22 cellular contexts compared by ENCODE assay signal in the genomic region with DNA sequence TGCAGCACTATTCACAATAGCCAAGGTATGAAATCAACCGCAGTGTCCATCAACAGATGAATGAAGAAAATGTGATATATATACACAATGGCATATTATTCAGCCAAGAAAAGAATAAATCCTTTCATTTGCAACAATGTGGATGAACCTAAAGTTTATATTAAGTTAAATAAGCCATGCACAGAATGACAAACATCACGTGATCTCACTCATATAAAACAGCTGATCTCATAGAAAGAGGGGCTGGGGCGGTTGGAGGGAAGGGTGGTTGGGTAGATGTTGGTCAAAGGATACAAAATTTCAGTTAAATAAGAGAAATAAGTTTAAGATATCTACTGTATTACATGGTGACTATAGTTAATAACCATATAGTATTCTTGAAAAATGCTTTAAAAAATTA.
DNase-seq lines count a peak whose midpoint lies in the region; ATAC-seq, FAIRE-seq and TF ChIP-seq lines count a peak whose summit lies in the region.
"Had no signal": no experiment of that assay in that cellular context is flagged by ENCODE, and none has a peak within 500 bp of the region (broad histone marks: within the 10 kb centered on the region; RNA-seq: fewer than 3 reads in every experiment).

No MANE protein-coding gene starts in this region.

- H3K9me1 ChIP-seq in K562 (ENCODE audit: control insufficient read depth, insufficient read depth, low read length): no peaks in the 10 kb centered on the region

- H3K9ac ChIP-seq in HepG2 (ENCODE audit: insufficient read depth, low read depth, low read length) (no peak overlapping the region), K562 (ENCODE audit: insufficient read depth in 1 of 2, low read depth in 2 of 2, low read length in 2 of 2) (no peak overlapping the region)
- H3K9ac ChIP-seq: BLaER1 treated with 17β-estradiol and CSF1 and Interleukin-3, amounts not matched to agents 10 nM and 100 nM had no signal

- no peaks in the 10 kb centered on the region for H3K36me3 ChIP-seq in HepG2 (replicated peaks in 1 of 2; ENCODE audit: control insufficient read depth in 1 of 2, insufficient read depth in 2 of 2, low read length in 2 of 2)
- H3K36me3 ChIP-seq in right lobe of liver: no peaks in the 10 kb centered on the region
- H3K36me3 ChIP-seq in K562 (ENCODE audit: control insufficient read depth, insufficient read depth, low read length): no peaks in the 10 kb centered on the region
- H3K36me3 ChIP-seq: BLaER1 treated with 17β-estradiol and CSF1 and Interleukin-3, amounts not matched to agents 10 nM and 100 nM had no signal

- H3K4me2 ChIP-seq in HepG2 (ENCODE audit: low read depth, low read length) (no peak overlapping the region), K562 (ENCODE audit: insufficient read depth, low read length) (no peak overlapping the region)
- H3K4me2 ChIP-seq: A549; BLaER1 treated with 17β-estradiol and CSF1 and Interleukin-3, amounts not matched to agents 10 nM and 100 nM had no signal

- no peak overlapping the region for H3K27ac ChIP-seq in HepG2 (ENCODE audit: extremely low read length, insufficient read depth, low read length)
- no peak overlapping the region for H3K27ac ChIP-seq in right lobe of liver
- no peak overlapping the region for H3K27ac ChIP-seq in K562 (ENCODE audit: extremely low read depth, low read depth, low read length)
- H3K27ac ChIP-seq: 22Rv1; A549; BLaER1 treated with 17β-estradiol and CSF1 and Interleukin-3, amounts not matched to agents 10 nM and 100 nM; C4-2B had no signal

- H4K20me1 ChIP-seq in HepG2 (ENCODE audit: insufficient read depth, low read length) (no peaks in the 10 kb centered on the region), K562 (replicated peaks; ENCODE audit: control insufficient read depth, insufficient read depth, low read length) (no peaks in the 10 kb centered on the region)

- no peak for DNase-seq in HepG2 (ENCODE audit: low spot score)
- DNase-seq in right lobe of liver: no peak
- DNase-seq in K562 (ENCODE audit: extremely low read depth in 1 of 4, low spot score in 3 of 4): no peak
- no peak for DNase-seq in NCI-H1092 (lab: John Stamatoyannopoulos, UW)
- DNase-seq in DMS153 treated with DMSO at 0.1 percent for 48 hours (lab: John Stamatoyannopoulos, UW; ENCODE audit: unreplicated experiment): no peak
- DNase-seq: AML-193; Caco-2; Calu3; CD4-positive, alpha-beta T cell; CD8-positive, alpha-beta T cell; DMS53; DMS79; DND-41; EL; GDM1 had no signal

- H3K9me3 ChIP-seq in HepG2 (ENCODE audit: low read length): no peaks in the 10 kb centered on the region
- no peaks in the 10 kb centered on the region for H3K9me3 ChIP-seq in right lobe of liver
- no peaks in the 10 kb centered on the region for H3K9me3 ChIP-seq in K562 (replicated peaks; ENCODE audit: control insufficient read depth, insufficient read depth, low read depth, low read length)
- H3K9me3 ChIP-seq: A549; BLaER1 treated with 17β-estradiol and CSF1 and Interleukin-3, amounts not matched to agents 10 nM and 100 nM; Caco-2 had no signal

- peaks cover 1 to 9% of the 10 kb centered on the region in 2 experiments; a peak in 3 of 5 replicates for H3K27me3 ChIP-seq in HepG2 (ENCODE audit: control insufficient read depth in 1 of 2, insufficient read depth in 2 of 2, low read length in 2 of 2)
- H3K27me3 ChIP-seq in right lobe of liver: no peaks in the 10 kb centered on the region
- peaks cover 0 to 8% of the 10 kb centered on the region in 2 experiments; a peak in 1 of 5 replicates for H3K27me3 ChIP-seq in K562 (ENCODE audit: control insufficient read depth in 2 of 2, insufficient read depth in 2 of 2, low read length in 2 of 2)
- H3K27me3 ChIP-seq: BLaER1 treated with 17β-estradiol and CSF1 and Interleukin-3, amounts not matched to agents 10 nM and 100 nM had no signal

- ATAC-seq in HepG2: no peak
- no peak for ATAC-seq in right lobe of liver
- ATAC-seq in K562: no peak
- ATAC-seq: A549; CD8-positive, alpha-beta T cell had no signal

- TF ChIP-seq CTCF in HepG2 (CRISPR knock-in tag; IDR thresholded peaks at IDR 0.05) (no peak), right lobe of liver (IDR thresholded peaks at IDR 0.05) (no peak), K562 (IDR thresholded peaks at IDR 0.05 in 2 of 3, conservative IDR thresholded peaks at IDR 0.05 in 1 of 3; ENCODE audit: insufficient read depth in 2 of 3, low read depth in 1 of 3, low read length in 3 of 3) (no peak)

- H2AFZ ChIP-seq in HepG2 (ENCODE audit: low read length) (no peak overlapping the region), K562 (ENCODE audit: low read depth, low read length) (no peak overlapping the region)

- H3K4me1 ChIP-seq in HepG2 (ENCODE audit: insufficient read depth, low read length) (no peaks in the 10 kb centered on the region), right lobe of liver (no peaks in the 10 kb centered on the region), K562 (replicated peaks in 1 of 2; ENCODE audit: control insufficient read depth in 2 of 2, insufficient read depth in 2 of 2, low read length in 2 of 2) (no peaks in the 10 kb centered on the region)
- H3K4me1 ChIP-seq: A549; BLaER1 treated with 17β-estradiol and CSF1 and Interleukin-3, amounts not matched to agents 10 nM and 100 nM; Caco-2 had no signal

- WGBS in HepG2 (ENCODE audit: low lambda C conversion rate): 30% methylated on average over 3 of the region's 3 CpGs
- WGBS in right lobe of liver (ENCODE audit: insufficient coverage, low coverage, low lambda C conversion rate, missing lambda C conversion rate): 86% methylated on average over 3 of the region's 3 CpGs
- 12% methylated on average over 3 of the region's 3 CpGs for WGBS in K562 (ENCODE audit: insufficient coverage, low coverage, missing lambda C conversion rate)

- FAIRE-seq in HepG2 (lab: Jason Lieb, UNC) (no peak), K562 (lab: Jason Lieb, UNC) (no peak)
- FAIRE-seq: A549, D721Med, GM12891, GM19239 had no signal

- intact Hi-C loops in HepG2 (cut with micrococcal nuclease; ENCODE audit: unreplicated experiment) (no loop called here), right lobe of liver (cut with DNase I) (no loop called here), K562 (cut with micrococcal nuclease) (no loop called here)

- CTCF ChIA-PET in HepG2 (lab: Yijun Ruan, JAX; ENCODE audit: low intra/inter-chr PET ratio, low total read pairs): no interaction called here
- CTCF ChIA-PET in K562 (lab: Yijun Ruan, JAX; ENCODE audit: low intra/inter-chr PET ratio): no interaction called here

- no peak overlapping the region for H3K4me3 ChIP-seq in HepG2 (replicated peaks in 1 of 3; ENCODE audit: insufficient read depth in 1 of 3, low read depth in 2 of 3, low read length in 3 of 3)
- no peak overlapping the region for H3K4me3 ChIP-seq in right lobe of liver
- H3K4me3 ChIP-seq in K562: no peak overlapping the region
- H3K4me3 ChIP-seq: A549; BLaER1 treated with 17β-estradiol and CSF1 and Interleukin-3, amounts not matched to agents 10 nM and 100 nM had no signal

- no peak for TF ChIP-seq RAD21 in HepG2 (CRISPR knock-in tag; IDR thresholded peaks at IDR 0.05)
- TF ChIP-seq RAD21 in K562 (CRISPR knock-in tag; conservative IDR thresholded peaks at IDR 0.05 in 1 of 2, IDR thresholded peaks at IDR 0.05 in 1 of 2): no peak

- in situ Hi-C loops in HepG2 (cut with HindIII; ENCODE audit: extremely low pct_ligation_motif_present, low pct_unique_long_range_greater_than_20kb): no loop called here
- in situ Hi-C loops in K562 (cut with MboI): no loop called here

- no peak for TF ChIP-seq POLR2A in HepG2 (IDR thresholded peaks at IDR 0.05; ENCODE audit: insufficient read depth in 1 of 2, low read depth in 2 of 2, low read length in 2 of 2)
- no peak for TF ChIP-seq POLR2A in right lobe of liver (IDR thresholded peaks at IDR 0.05)
- no peak for TF ChIP-seq POLR2A in K562 (conservative IDR thresholded peaks at IDR 0.05)

- no TSS peak for BruUV-seq in HepG2 (replicated peaks; lab: Mats Ljungman, UMichigan)
- no TSS peak for BruUV-seq in K562 (replicated peaks; lab: Mats Ljungman, UMichigan)

- POLR2A ChIA-PET in HepG2 (lab: Yijun Ruan, JAX): no interaction called here
- POLR2A ChIA-PET in K562 (lab: Yijun Ruan, JAX): no interaction called here

- H3K79me2 ChIP-seq in HepG2 (ENCODE audit: insufficient read depth, low read length) (no peaks in the 10 kb centered on the region), K562 (ENCODE audit: control insufficient read depth, insufficient read depth, low read length) (no peaks in the 10 kb centered on the region)

- TF ChIP-seq EP300 in HepG2 (IDR thresholded peaks at IDR 0.05; ENCODE audit: low read depth in 2 of 2, low read length in 2 of 2): no peak
- TF ChIP-seq EP300 in HepG2 (CRISPR knock-in tag; IDR thresholded peaks at IDR 0.05; ENCODE audit: borderline replicate concordance): no peak
- TF ChIP-seq EP300 in K562 (IDR thresholded peaks at IDR 0.05; ENCODE audit: low read length): no peak

TF ChIP-seq in K562, 482 proteins besides CTCF, POLR2A, EP300 and RAD21 (continues in another document):
- TF ChIP-seq DACH1 (IDR thresholded peaks at IDR 0.05; ENCODE audit: partially characterized antibody) (peak; percentile 40), ZHX1 (conservative IDR thresholded peaks at IDR 0.05; ENCODE audit: low read length) (no peak)

Comparison
In these comparisons a context has a peak if more than half of its experiments do, and no peak if none do; other contexts are left out.
1. Of the 241 proteins assayed by ChIP-seq in both HepG2 and K562: peak only in HepG2: none; only in K562: TFE3; in both: RAD51; in neither: 238; mixed calls (peak in some experiments, not most) for 1.